In genomic region chr2:203018181-203018580, GRCh38 we compare ENCODE assay signal across 9 cellular contexts. TPM values are rescaled to one million over a fixed set of nuclear protein-coding genes. Genes with fewer than 3 reads are reported as not detected.
DNase-seq lines count a peak whose midpoint lies in the region; ATAC-seq and TF ChIP-seq lines count a peak whose summit lies in the region.
"Had no signal": no experiment of that assay in that cellular context is flagged by ENCODE, and none has a peak within 500 bp of the region (broad histone marks: within the 10 kb centered on the region; RNA-seq: fewer than 3 reads in every experiment).

No MANE protein-coding gene starts in this region.

- H3K27ac Mint-ChIP-seq in CD8-positive, alpha-beta memory T cell = peak overlapping the region; percentile 14 to 86 (median 55)
- H3K27ac Mint-ChIP-seq in endothelial cell (ENCODE audit: unreplicated experiment) (peak overlapping the region; percentile 4), neural progenitor cell (peak overlapping the region; percentile 48)

- no peaks in the 10 kb centered on the region for H3K9me3 ChIP-seq in CD8-positive, alpha-beta memory T cell (ENCODE audit: low read length)
- no peaks in the 10 kb centered on the region for H3K9me3 ChIP-seq in OCI-LY7 (ENCODE audit: low read length)
- H3K9me3 ChIP-seq in neural progenitor cell (ENCODE audit: low read depth) = no peaks in the 10 kb centered on the region

- no peak overlapping the region for H3K27ac ChIP-seq in CD8-positive, alpha-beta memory T cell (ENCODE audit: low read depth, low read length)
- no peak overlapping the region for H3K27ac ChIP-seq in OCI-LY7 (ENCODE audit: low read depth, low read length, poor library complexity, severe bottlenecking)
- no peak overlapping the region for H3K27ac ChIP-seq in neural progenitor cell

- H3K9ac ChIP-seq in neural progenitor cell = no peak overlapping the region

- CTCF ChIA-PET in CD8-positive, alpha-beta memory T cell (lab: Charles Lee) = interaction anchor here (1.6 kb wide), 1 partner anchor 17 kb away, joined by 4 read pairs; no protein-coding TSS in a partner anchor
- CTCF ChIA-PET in OCI-LY7 (lab: Charles Lee; ENCODE audit: unreplicated experiment) = no interaction called here

- H3K36me3 ChIP-seq in CD8-positive, alpha-beta memory T cell (ENCODE audit: insufficient read depth, low read length) = no peaks in the 10 kb centered on the region
- no peaks in the 10 kb centered on the region for H3K36me3 ChIP-seq in OCI-LY7 (ENCODE audit: insufficient read depth, low read length)
- no peaks in the 10 kb centered on the region for H3K36me3 ChIP-seq in neural progenitor cell

- H3K4me2 ChIP-seq in OCI-LY7 (ENCODE audit: low read length) (peak overlapping the region; percentile 58), neural progenitor cell (peak overlapping the region; percentile 80)

- POLR2A ChIA-PET in CD8-positive, alpha-beta memory T cell (lab: Charles Lee) = interaction anchor here (0.5 to 0.7 kb wide), 3 partner anchors 10 to 221 kb away, joined by 5 read pairs; partner anchors contain the start of gene CYP20A1
- POLR2A ChIA-PET in OCI-LY7 (lab: Charles Lee) = interaction anchor here (0.6 to 1.7 kb wide), 10 partner anchors 10 to 952 kb away, joined by 3 to 5 read pairs (median 3); no protein-coding TSS in a partner anchor

- TF ChIP-seq CTCF in OCI-LY7 (conservative IDR thresholded peaks at IDR 0.05; ENCODE audit: low read length) (no peak), endothelial cell (IDR thresholded peaks at IDR 0.05; ENCODE audit: unreplicated experiment) (no peak), neural progenitor cell (IDR thresholded peaks at IDR 0.05) (no peak)

- peaks cover 0 to 8% (median 0%) of the 10 kb centered on the region in 3 donors for H3K36me3 Mint-ChIP-seq in CD8-positive, alpha-beta memory T cell
- H3K36me3 Mint-ChIP-seq in endothelial cell (ENCODE audit: low read depth, unreplicated experiment) (no peaks in the 10 kb centered on the region), neural progenitor cell (no peaks in the 10 kb centered on the region)

- no peaks in the 10 kb centered on the region for H3K27me3 Mint-ChIP-seq in CD8-positive, alpha-beta memory T cell
- H3K27me3 Mint-ChIP-seq in endothelial cell (ENCODE audit: unreplicated experiment) (no peaks in the 10 kb centered on the region), neural progenitor cell (ENCODE audit: insufficient read depth, low read depth) (peaks cover 4% of the 10 kb centered on the region)

- H2AFZ ChIP-seq in OCI-LY7 (ENCODE audit: low read length) (0 out of 2 replicates have a peak overlapping the region, but pooled peaks have one; percentile 7), neural progenitor cell (replicated peaks) (no peak overlapping the region)

- H3K4me3 Mint-ChIP-seq in CD8-positive, alpha-beta memory T cell = peak overlapping the region in 5 of 7 donors; percentile 3 to 52 (median 14)
- no peak overlapping the region for H3K4me3 Mint-ChIP-seq in endothelial cell (ENCODE audit: unreplicated experiment)
- H3K4me3 Mint-ChIP-seq in neural progenitor cell = peak overlapping the region; percentile 63

- ATAC-seq in HG03521 (IDR thresholded peaks at IDR 0.05; ENCODE audit: unreplicated experiment) = no peak
- no peak for ATAC-seq in HG03439 (IDR thresholded peaks at IDR 0.05; ENCODE audit: unreplicated experiment)
- ATAC-seq in GM21717 (IDR thresholded peaks at IDR 0.05; ENCODE audit: unreplicated experiment) = no peak
- ATAC-seq: sciatic nerve had no signal

- no peaks in the 10 kb centered on the region for H3K9me2 ChIP-seq in OCI-LY7 (ENCODE audit: insufficient read depth, low read length)

- BruUV-seq in OCI-LY7 (replicated peaks; lab: Mats Ljungman, UMichigan) = no TSS peak

- H3K79me2 ChIP-seq in OCI-LY7 (ENCODE audit: insufficient read depth, low read depth, low read length) (no peaks in the 10 kb centered on the region), neural progenitor cell (ENCODE audit: low read depth) (peaks cover 25% of the 10 kb centered on the region)

- no peaks in the 10 kb centered on the region for H3K9me3 Mint-ChIP-seq in CD8-positive, alpha-beta memory T cell
- no peaks in the 10 kb centered on the region for H3K9me3 Mint-ChIP-seq in endothelial cell (ENCODE audit: unreplicated experiment)
- no peaks in the 10 kb centered on the region for H3K9me3 Mint-ChIP-seq in neural progenitor cell

- peaks cover 26% of the 10 kb centered on the region for H3K4me1 ChIP-seq in CD8-positive, alpha-beta memory T cell (ENCODE audit: insufficient read depth, low read length)
- H3K4me1 ChIP-seq in OCI-LY7 (ENCODE audit: insufficient read depth, low read length, poor library complexity, severe bottlenecking) (peaks cover 24% of the 10 kb centered on the region), neural progenitor cell (peaks cover 15% of the 10 kb centered on the region)

- intact Hi-C loops in OCI-LY7 (cut with micrococcal nuclease; ENCODE audit: unreplicated experiment) = loop anchor here (10.0 kb wide), 1 partner anchor 433 kb away; no protein-coding TSS in a partner anchor

- H3K4me1 Mint-ChIP-seq in CD8-positive, alpha-beta memory T cell = peaks cover 34 to 58% (median 46%) of the 10 kb centered on the region in 3 donors
- peaks cover 11% of the 10 kb centered on the region for H3K4me1 Mint-ChIP-seq in endothelial cell (ENCODE audit: unreplicated experiment)
- H3K4me1 Mint-ChIP-seq in neural progenitor cell = peaks cover 35% of the 10 kb centered on the region

- no peak for DNase-seq in CD8-positive, alpha-beta memory T cell
- DNase-seq in OCI-LY7 (ENCODE audit: low spot score) = no peak
- DNase-seq in endothelial cell (ENCODE audit: low spot score) = no peak
- no peak for DNase-seq in neural progenitor cell (ENCODE audit: low spot score)
- DNase-seq in COLO829 (ENCODE audit: low spot score) = no peak

- H4K20me1 ChIP-seq in OCI-LY7 (ENCODE audit: insufficient read depth, low read length) (no peaks in the 10 kb centered on the region), neural progenitor cell (ENCODE audit: low read depth) (no peaks in the 10 kb centered on the region)

- no peaks in the 10 kb centered on the region for H3K27me3 ChIP-seq in CD8-positive, alpha-beta memory T cell (ENCODE audit: insufficient read depth, low read length, poor library complexity, severe bottlenecking)
- H3K27me3 ChIP-seq in neural progenitor cell = no peaks in the 10 kb centered on the region

- no peak overlapping the region for H3K4me3 ChIP-seq in CD8-positive, alpha-beta memory T cell (ENCODE audit: low read length)
- peak overlapping the region; percentile 32 for H3K4me3 ChIP-seq in OCI-LY7 (ENCODE audit: low read depth, low read length, poor library complexity, severe bottlenecking)
- H3K4me3 ChIP-seq in neural progenitor cell = peak overlapping the region; percentile 12

- peaks cover 21% of the 10 kb centered on the region for H3F3A ChIP-seq in neural progenitor cell (ENCODE audit: low read depth)

RNA-seq across cellular contexts. Expression of gene NBEAL1, which starts 3.5 kb away (rescaled TPM):
- 10 to 100 TPM in 1 of 2 experiments, 1 to 10 TPM in 1; 8.6 to 10.1 TPM for total RNA-seq in CD8-positive, alpha-beta memory T cell
- 8.5 TPM for polyA plus RNA-seq in CD8-positive, alpha-beta memory T cell
- 5.3 and 5.9 TPM in 2 replicates for total RNA-seq in OCI-LY7 (2014; rRNA removed; shearing (Covaris generic))
- total RNA-seq in OCI-LY7 (2022) = 10.4 and 12.7 TPM in 2 replicates
- 11.6 TPM for total RNA-seq in endothelial cell (ENCODE audit: unreplicated experiment)
- 10.3 and 10.4 TPM in 2 replicates for total RNA-seq in neural progenitor cell (ENCODE audit: low replicate concordance)

Comparison
In these comparisons a context has a peak if more than half of its experiments do, and no peak if none do; other contexts are left out.
1. H3K27ac Mint-ChIP-seq: peak in every context shown above with its lines; median percentile 55 in CD8-positive, alpha-beta memory T cell; 48 in neural progenitor cell; 4 in endothelial cell.